Comparison of ENCODE assay signal across 28 cellular contexts in genomic region chr1:186628910-186629309, GRCh38. TPM values are rescaled to one million over a fixed set of nuclear protein-coding genes. Genes with fewer than 3 reads are reported as not detected.
DNase-seq lines count a peak whose midpoint lies in the region; ATAC-seq and TF ChIP-seq lines count a peak whose summit lies in the region.
"Had no signal": no experiment of that assay in that cellular context is flagged by ENCODE, and none has a peak within 500 bp of the region (broad histone marks: within the 10 kb centered on the region; RNA-seq: fewer than 3 reads in every experiment).

No MANE protein-coding gene starts in this region.

- H3K27me3 ChIP-seq in sigmoid colon (no peaks in the 10 kb centered on the region), esophagus squamous epithelium (no peaks in the 10 kb centered on the region)
- H3K27me3 ChIP-seq: gastrocnemius medialis had no signal

- no peak overlapping the region for H3K4me3 ChIP-seq in sigmoid colon
- no peak overlapping the region for H3K4me3 ChIP-seq in esophagus squamous epithelium
- H3K4me3 ChIP-seq: gastrocnemius medialis, GM23248, SK-N-MC had no signal

- TF ChIP-seq POLR2A in sigmoid colon (IDR thresholded peaks at IDR 0.05) = no peak
- TF ChIP-seq POLR2A in esophagus squamous epithelium (IDR thresholded peaks at IDR 0.05) = no peak

- intact Hi-C loops in sigmoid colon (cut with DNase I) (loop anchor here (5.0 kb wide), 3 partner anchors 53 to 353 kb away; partner anchors contain the start of gene PTGS2), esophagus squamous epithelium (cut with DNase I) (no loop called here)

- TF ChIP-seq CTCF in sigmoid colon (IDR thresholded peaks at IDR 0.05) = no peak
- TF ChIP-seq CTCF in esophagus squamous epithelium (IDR thresholded peaks at IDR 0.05) = no peak

- TF ChIP-seq EP300 in sigmoid colon (IDR thresholded peaks at IDR 0.05) = no peak

- H3K36me3 ChIP-seq in sigmoid colon (no peaks in the 10 kb centered on the region), esophagus squamous epithelium (no peaks in the 10 kb centered on the region)
- H3K36me3 ChIP-seq: gastrocnemius medialis had no signal

- H3K9me3 ChIP-seq in sigmoid colon (no peaks in the 10 kb centered on the region), esophagus squamous epithelium (no peaks in the 10 kb centered on the region)
- H3K9me3 ChIP-seq: gastrocnemius medialis had no signal

- DNase-seq in sigmoid colon (no peak), left lobe of liver (ENCODE audit: low spot score) (no peak), esophagus squamous epithelium (lab: John Stamatoyannopoulos, UW) (no peak), NCI-H446 treated with DMSO at 0.1 percent for 48 hours (lab: John Stamatoyannopoulos, UW) (no peak)
- DNase-seq: activated CD4-positive, CD25-positive, alpha-beta regulatory T cell treated with anti-CD3 and anti-CD28 coated beads, Interleukin-2, amount 50 U/mL, for 72 hours; activated CD8-positive, alpha-beta T cell treated with anti-CD3 and anti-CD28 coated beads, Interleukin-2, amount 10 ng/mL, durations not matched to agents 7 days and 5 days; activated gamma-delta T cell; activated naive CD8-positive, alpha-beta T cell treated with anti-CD3 and anti-CD28 coated beads, Interleukin-2, amount 50 U/mL, for 24 hours; activated T-cell treated with anti-CD3 and anti-CD28 coated beads for 4 hours; dermis blood vessel endothelial cell; DMS79 treated with DMSO at 0.1 percent for 48 hours; gastrocnemius medialis; hippocampal formation; IMR-90; left colon; NCI-H146; NCI-H2107; OCI-M1; stimulated activated CD4-positive, alpha-beta T cell treated with anti-CD3 and anti-CD28 coated beads, Interleukin-4, amount 100 ng/mL, for 24 hours had no signal

- ATAC-seq in GM18868 (IDR thresholded peaks at IDR 0.05; ENCODE audit: unreplicated experiment) (peak; percentile 77), HG02588 (IDR thresholded peaks at IDR 0.05; ENCODE audit: unreplicated experiment) (peak; percentile 63), HG03378 (IDR thresholded peaks at IDR 0.05; ENCODE audit: unreplicated experiment) (peak; percentile 44), left lobe of liver (no peak), GM21526 (IDR thresholded peaks at IDR 0.05; ENCODE audit: low FRiP score, unreplicated experiment) (no peak)
- ATAC-seq: activated CD8-positive, alpha-beta T cell treated with anti-CD3 and anti-CD28 coated beads, Interleukin-2, amount 10 ng/mL, durations not matched to agents 7 days and 5 days; activated naive CD8-positive, alpha-beta T cell treated with anti-CD3 and anti-CD28 coated beads, Interleukin-2, amount 50 U/mL, for 24 hours; gastrocnemius medialis; left colon; sciatic nerve; stimulated activated memory B cell treated with anti-CD40 and anti-IgM and Interleukin-4, amounts not matched to agents 10 μg/mL and 1 μg/mL and 100 μg/mL, for 72 hours had no signal

- H3K4me1 ChIP-seq in sigmoid colon (peaks cover 0 to 42% (median 30%) of the 10 kb centered on the region in 4 donors), esophagus squamous epithelium (peaks cover 0 to 6% (median 0%) of the 10 kb centered on the region in 3 donors)
- H3K4me1 ChIP-seq: gastrocnemius medialis had no signal

- H3K27ac ChIP-seq in sigmoid colon (peak overlapping the region in 3 of 4 donors; percentile 72 to 84 (median 79)), esophagus squamous epithelium (no peak overlapping the region)
- H3K27ac ChIP-seq: C4-2B, gastrocnemius medialis, GM23248, SK-N-MC had no signal

RNA-seq across cellular contexts. Expression of gene PTGS2, which starts 51.3 kb away (rescaled TPM):
- total RNA-seq in sigmoid colon (100 to 1,000 TPM in 1 of 4 donors, 10 to 100 TPM in 3; 16.1 to 118 (median 31.1) TPM), left lobe of liver (0.48 TPM), esophagus squamous epithelium (1 to 10 TPM; 1.1 to 4.1 (median 2.0) TPM)
- 1 to 10 TPM in 2 of 3 donors, under 1 TPM in 1; 0.60 to 8.1 (median 3.0) TPM for polyA plus RNA-seq in sigmoid colon
- total RNA-seq: activated CD8-positive, alpha-beta T cell treated with anti-CD3 and anti-CD28 coated beads, Interleukin-2, amount 10 ng/mL, durations not matched to agents 7 days and 5 days had no signal

Comparison
In these comparisons a context has a peak if more than half of its experiments do, and no peak if none do; other contexts are left out.
1. ATAC-seq: peak in GM18868 (single experiment), HG02588 (single experiment) and HG03378 (single experiment); none in left lobe of liver (single experiment) and GM21526 (single experiment).
2. H3K27ac ChIP-seq: peak in sigmoid colon (3 of 4); none in esophagus squamous epithelium (0 of 4).